23 cellular contexts compared by ENCODE assay signal in the genomic region with DNA sequence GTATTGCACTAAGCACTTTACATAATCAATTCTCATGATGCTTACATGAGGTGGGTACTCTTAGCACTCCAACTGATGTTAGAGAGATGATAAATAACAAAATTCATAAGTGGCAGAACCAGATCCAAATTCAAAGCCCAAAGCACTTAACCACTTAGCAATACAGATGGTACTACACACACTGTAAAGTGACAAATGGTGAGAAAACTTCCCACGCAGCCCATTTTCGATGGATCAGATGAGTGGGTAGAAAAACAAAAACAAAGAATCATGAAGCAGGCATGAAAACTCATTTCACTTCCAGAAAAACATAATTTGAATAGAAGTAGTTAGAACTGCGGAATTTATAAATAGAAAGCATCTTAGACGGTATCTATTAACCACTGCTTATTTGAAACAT.
"Had no signal": no experiment of that assay in that cellular context is flagged by ENCODE, and none has a peak within 500 bp of the region (broad histone marks: within the 10 kb centered on the region; RNA-seq: fewer than 3 reads in every experiment).

No MANE protein-coding gene starts in this region.

- H3K4me1 Mint-ChIP-seq: neural crest cell had no signal

- DNase-seq: activated B cell treated with CpG ODN at 0.5 μM for 24 hours; activated CD4-positive, alpha-beta T cell treated with anti-CD3 and anti-CD28 coated beads for 36 hours; activated CD4-positive, alpha-beta T cell treated with anti-CD3 and anti-CD28 coated beads, Interleukin-2, amount 50 U/mL, for 4 hours; activated effector memory CD4-positive, alpha-beta T cell treated with anti-CD3 and anti-CD28 coated beads, Interleukin-2, amount 50 U/mL, for 16 hours; activated T-cell treated with anti-CD3 and anti-CD28 coated beads, Interleukin-2, amount 50 U/mL, for 48 hours; brain microvascular endothelial cell; central memory CD4-positive, alpha-beta T cell; cortex of kidney; effector CD4-positive, alpha-beta T cell; heart left ventricle; islet precursor cell; naive thymus-derived CD4-positive, alpha-beta T cell; occipital lobe; stimulated activated CD4-positive, alpha-beta T cell treated with anti-CD3 and anti-CD28 coated beads, Interleukin-4, amount 100 ng/mL, for 1 hour; stimulated activated naive CD4-positive, alpha-beta T cell; SW 1271; T-helper 17 cell; upper lobe of left lung had no signal

- H3K27ac Mint-ChIP-seq: activated B cell treated with CpG ODN at 0.5 μM for 24 hours; activated CD4-positive, alpha-beta T cell treated with anti-CD3 and anti-CD28 coated beads for 36 hours; activated naive CD4-positive, alpha-beta T cell treated with anti-CD3 and anti-CD28 coated beads, Interleukin-2, amount 50 U/mL, for 72 hours; naive thymus-derived CD4-positive, alpha-beta T cell had no signal

- H3K36me3 ChIP-seq: ascending aorta, brain microvascular endothelial cell, heart left ventricle, upper lobe of left lung had no signal

- ATAC-seq: activated CD4-positive, alpha-beta T cell treated with anti-CD3 and anti-CD28 coated beads for 36 hours; activated naive CD4-positive, alpha-beta T cell treated with anti-CD3 and anti-CD28 coated beads, Interleukin-2, amount 50 U/mL, for 72 hours; heart left ventricle; naive thymus-derived CD4-positive, alpha-beta T cell; sciatic nerve; T-helper 17 cell had no signal

- H3K4me1 ChIP-seq: ascending aorta had no signal

- H3K36me3 Mint-ChIP-seq: activated naive CD4-positive, alpha-beta T cell treated with anti-CD3 and anti-CD28 coated beads, Interleukin-2, amount 50 U/mL, for 72 hours; naive thymus-derived CD4-positive, alpha-beta T cell had no signal

- H3K27me3 Mint-ChIP-seq: activated B cell treated with CpG ODN at 0.5 μM for 24 hours; activated CD4-positive, alpha-beta T cell treated with anti-CD3 and anti-CD28 coated beads for 36 hours; naive thymus-derived CD4-positive, alpha-beta T cell; T-helper 17 cell had no signal

- H3K27me3 ChIP-seq: ascending aorta, brain microvascular endothelial cell, heart left ventricle, upper lobe of left lung had no signal

- H3K9me3 Mint-ChIP-seq: activated B cell treated with CpG ODN at 0.5 μM for 24 hours; activated naive CD4-positive, alpha-beta T cell treated with anti-CD3 and anti-CD28 coated beads, Interleukin-2, amount 50 U/mL, for 72 hours; naive thymus-derived CD4-positive, alpha-beta T cell; neural crest cell had no signal

- H3K27ac ChIP-seq: ascending aorta, brain microvascular endothelial cell had no signal

- H3K4me3 Mint-ChIP-seq: activated B cell treated with CpG ODN at 0.5 μM for 24 hours; activated CD4-positive, alpha-beta T cell treated with anti-CD3 and anti-CD28 coated beads for 36 hours; naive thymus-derived CD4-positive, alpha-beta T cell; neural crest cell; T-helper 17 cell had no signal

- H3K9me3 ChIP-seq: ascending aorta, heart left ventricle, upper lobe of left lung had no signal

- H3K4me3 ChIP-seq: ascending aorta, lung, upper lobe of left lung had no signal
